Comparison of ENCODE assay signal across 1 cellular context in genomic region chr9:98193336-98193944, GRCh38.
TF ChIP-seq lines count a peak whose summit lies in the region.

No MANE protein-coding gene starts in this region.

TF ChIP-seq in IMR-90, 13 proteins besides CTCF, POLR2A, EP300 and RAD21 (continued from another document):
- TF ChIP-seq USF2 (IDR thresholded peaks at IDR 0.05; ENCODE audit: low read depth, low read length) (no peak), BHLHE40 (IDR thresholded peaks at IDR 0.05; ENCODE audit: low read depth, low read length) (no peak)
TF ChIP-seq in IMR-90: peak in this region for 0.
